26 cellular contexts compared by ENCODE assay signal in genomic region chr1:191498825-191499224, GRCh38.
"Had no signal": no experiment of that assay in that cellular context is flagged by ENCODE, and none has a peak within 500 bp of the region (broad histone marks: within the 10 kb centered on the region; RNA-seq: fewer than 3 reads in every experiment).

No MANE protein-coding gene starts in this region.

- ATAC-seq: activated T-cell treated with anti-CD3 and anti-CD28 coated beads, Interleukin-2, amount 50 U/mL, for 4 hours; body of pancreas had no signal

- H3K36me3 ChIP-seq: ascending aorta, breast epithelium, SJCRH30 had no signal

- H3K9me3 ChIP-seq: ascending aorta, body of pancreas, breast epithelium, SJCRH30 had no signal

- H3K27me3 ChIP-seq: ascending aorta, body of pancreas, breast epithelium, SJCRH30 had no signal

- DNase-seq: activated B cell treated with CpG ODN at 0.5 μM for 24 hours; activated CD4-positive, alpha-beta memory T cell treated with anti-CD3 and anti-CD28 coated beads for 36 hours; activated CD4-positive, alpha-beta T cell treated with anti-CD3 and anti-CD28 coated beads for 4 hours; activated CD4-positive, alpha-beta T cell treated with anti-CD3 and anti-CD28 coated beads, Interleukin-2, amount 50 U/mL, for 1 hour; activated CD4-positive, CD25-positive, alpha-beta regulatory T cell treated with anti-CD3 and anti-CD28 coated beads, Interleukin-2, amount 50 U/mL, for 72 hours; activated CD8-positive, alpha-beta memory T cell treated with anti-CD3 and anti-CD28 coated beads, Interleukin-2, amount 50 U/mL, for 4 hours; activated effector memory CD4-positive, alpha-beta T cell treated with Interleukin-2 at 50 U/mL for 16 hours; activated naive CD4-positive, alpha-beta T cell treated with anti-CD3 and anti-CD28 coated beads, Interleukin-2, amount 50 U/mL, for 16 hours; activated naive CD8-positive, alpha-beta T cell treated with anti-CD3 and anti-CD28 coated beads, Interleukin-2, amount 10 ng/mL, durations not matched to agents 7 days and 5 days; activated T-cell treated with anti-CD3 and anti-CD28 coated beads for 4 hours; activated T-cell treated with anti-CD3 and anti-CD28 coated beads, Interleukin-2, amount 50 U/mL, for 4 hours; amygdala; body of pancreas; NCI-H1105; NCI-H1417 treated with DMSO at 0.1 percent for 48 hours; NCI-H187 treated with DMSO at 0.1 percent for 48 hours; NCI-H2081; NCI-H524; NK-92 treated with Interleukin-12 subunit alpha and Interleukin-12 subunit beta, amount 100 ng/mL, for 24 hours; SHP77; SJCRH30 had no signal

- H3K27ac ChIP-seq: ascending aorta, body of pancreas, breast epithelium, coronary artery, SJCRH30, SK-N-MC, VCaP had no signal

- H3K4me3 ChIP-seq: ascending aorta, body of pancreas, breast epithelium, coronary artery, SJCRH30, SK-N-MC had no signal

- H3K4me1 ChIP-seq: ascending aorta, body of pancreas, breast epithelium, SJCRH30 had no signal
